16 cellular contexts compared by ENCODE assay signal in the genomic region with DNA sequence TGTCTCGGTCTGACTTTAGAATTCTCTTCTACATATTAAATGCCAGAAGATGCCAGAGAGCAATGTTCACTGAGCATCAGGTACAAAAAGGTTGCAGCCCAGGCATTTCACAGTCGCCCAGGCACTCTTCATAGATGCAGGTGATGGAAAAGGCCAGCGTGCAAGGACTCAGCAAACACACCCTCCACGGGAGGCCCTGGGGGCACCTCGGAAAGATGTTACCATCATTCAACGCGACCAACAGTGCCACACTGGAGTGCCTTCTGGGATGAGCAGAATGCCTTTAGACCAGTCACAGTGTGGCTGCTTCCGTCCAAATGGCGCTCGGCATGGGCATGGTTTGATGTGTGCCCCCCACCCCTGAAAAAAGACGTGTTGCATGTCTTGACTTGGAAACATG. TPM values are rescaled to one million over a fixed set of nuclear protein-coding genes. Genes with fewer than 3 reads are reported as not detected.
DNase-seq lines count a peak whose midpoint lies in the region; ATAC-seq, FAIRE-seq and TF ChIP-seq lines count a peak whose summit lies in the region.
"Had no signal": no experiment of that assay in that cellular context is flagged by ENCODE, and none has a peak within 500 bp of the region (broad histone marks: within the 10 kb centered on the region; RNA-seq: fewer than 3 reads in every experiment).

No MANE protein-coding gene starts in this region.

- H3K4me3 ChIP-seq in SK-N-SH (ENCODE audit: low read depth in 2 of 2, low read length in 1 of 2): no peak overlapping the region
- H3K4me3 ChIP-seq in astrocyte (ENCODE audit: insufficient read depth, low read depth, low read length): no peak overlapping the region
- no peak overlapping the region for H3K4me3 ChIP-seq in foreskin fibroblast (ENCODE audit: low read depth in 1 of 2, low read length in 2 of 2)

- H3K9me3 Mint-ChIP-seq in astrocyte (ENCODE audit: unreplicated experiment) (no peaks in the 10 kb centered on the region), osteocyte (ENCODE audit: unreplicated experiment) (no peaks in the 10 kb centered on the region)
- H3K9me3 Mint-ChIP-seq: CD8-positive, alpha-beta T cell; H9 had no signal

- H3K4me3 Mint-ChIP-seq in astrocyte (ENCODE audit: unreplicated experiment): no peak overlapping the region
- no peak overlapping the region for H3K4me3 Mint-ChIP-seq in osteocyte (ENCODE audit: unreplicated experiment)
- H3K4me3 Mint-ChIP-seq: CD14-positive monocyte; CD8-positive, alpha-beta T cell; H9 had no signal

- H3K4me1 ChIP-seq in SK-N-SH (ENCODE audit: control insufficient read depth in 1 of 2, insufficient read depth in 2 of 2, low read depth in 1 of 2, low read length in 1 of 2) (peaks cover 52 to 62% of the 10 kb centered on the region in 2 experiments), astrocyte (ENCODE audit: insufficient read depth, low read length) (peaks cover 51% of the 10 kb centered on the region)

- FAIRE-seq in astrocyte (lab: Jason Lieb, UNC): no peak
- FAIRE-seq: GM19239 had no signal

- POLR2A ChIA-PET in SK-N-SH (lab: Yijun Ruan, JAX): no interaction called here

- H3K27me3 Mint-ChIP-seq in astrocyte (ENCODE audit: low read depth, unreplicated experiment): no peaks in the 10 kb centered on the region
- H3K27me3 Mint-ChIP-seq in osteocyte (ENCODE audit: unreplicated experiment): no peaks in the 10 kb centered on the region

- no peak for TF ChIP-seq EP300 in SK-N-SH (IDR thresholded peaks at IDR 0.05; ENCODE audit: borderline replicate concordance in 1 of 2, low read depth in 1 of 2, low read length in 1 of 2)

- no peak for TF ChIP-seq RAD21 in SK-N-SH (IDR thresholded peaks at IDR 0.05; ENCODE audit: low read length)

- H3K9ac ChIP-seq in SK-N-SH (no peak overlapping the region), astrocyte (ENCODE audit: low read length) (no peak overlapping the region)

- peaks cover 0 to 6% of the 10 kb centered on the region in 2 experiments for H3K36me3 ChIP-seq in SK-N-SH (replicated peaks in 1 of 2; ENCODE audit: control insufficient read depth in 1 of 2, insufficient read depth in 2 of 2, low read length in 1 of 2)
- H3K36me3 ChIP-seq in astrocyte (ENCODE audit: insufficient read depth, low read length): no peaks in the 10 kb centered on the region

- no peaks in the 10 kb centered on the region for H3K9me2 ChIP-seq in SK-N-SH

- DNase-seq in SK-N-SH (no peak), astrocyte (ENCODE audit: low read depth) (no peak), osteocyte (ENCODE audit: extremely low spot score, unreplicated experiment) (peak; percentile 71), D341Med (ENCODE audit: low spot score) (no peak), kidney tubule cell (ENCODE audit: low spot score) (no peak), foreskin fibroblast (no peak)
- DNase-seq: COR-L47, DND-41, GDM1, GOT3, H9 had no signal

- no peaks in the 10 kb centered on the region for H3K27me3 ChIP-seq in SK-N-SH (ENCODE audit: insufficient read depth)
- H3K27me3 ChIP-seq in astrocyte (ENCODE audit: insufficient read depth, low read length): no peaks in the 10 kb centered on the region

- H3K79me2 ChIP-seq in SK-N-SH (ENCODE audit: insufficient read depth): peaks cover 80% of the 10 kb centered on the region
- H3K79me2 ChIP-seq in astrocyte (ENCODE audit: insufficient read depth, low read length): peaks cover 53% of the 10 kb centered on the region

- TF ChIP-seq CTCF in SK-N-SH (IDR thresholded peaks at IDR 0.05) (no peak), astrocyte (IDR thresholded peaks at IDR 0.05; ENCODE audit: insufficient read depth, low read depth, low read length) (no peak), osteocyte (IDR thresholded peaks at IDR 0.05) (no peak), foreskin fibroblast (IDR thresholded peaks at IDR 0.05; ENCODE audit: low read depth, low read length) (no peak)

- H3K36me3 Mint-ChIP-seq in astrocyte (ENCODE audit: low read depth, unreplicated experiment): peaks cover 3% of the 10 kb centered on the region
- H3K36me3 Mint-ChIP-seq in osteocyte (ENCODE audit: unreplicated experiment): peaks cover 6% of the 10 kb centered on the region
- H3K36me3 Mint-ChIP-seq: CD14-positive monocyte; CD8-positive, alpha-beta T cell had no signal

- no peak for ATAC-seq in SK-N-SH treated with all-trans-retinoic acid at 6 μM for 48 hours
- ATAC-seq: CD8-positive, alpha-beta T cell had no signal

- H3F3A ChIP-seq in SK-N-SH (replicated peaks; ENCODE audit: insufficient read depth): peaks cover 20% of the 10 kb centered on the region

- H3K9me3 ChIP-seq in SK-N-SH (no peaks in the 10 kb centered on the region), astrocyte (ENCODE audit: insufficient read depth, low read depth, low read length) (no peaks in the 10 kb centered on the region)

- H2AFZ ChIP-seq in SK-N-SH (ENCODE audit: low read depth) (no peak overlapping the region), astrocyte (ENCODE audit: low read depth, low read length) (no peak overlapping the region)

- CTCF ChIA-PET in SK-N-SH (lab: Yijun Ruan, JAX): no interaction called here

- H3K4me1 Mint-ChIP-seq in astrocyte (ENCODE audit: low read depth, unreplicated experiment) (peaks cover 61% of the 10 kb centered on the region), osteocyte (ENCODE audit: unreplicated experiment) (peaks cover 74% of the 10 kb centered on the region)

- peak overlapping the region; percentile 78 to 83; a peak in 3 of 4 replicates for H3K27ac ChIP-seq in SK-N-SH (ENCODE audit: low read depth in 2 of 2, low read length in 1 of 2)
- H3K27ac ChIP-seq in astrocyte (ENCODE audit: low read depth, low read length): no peak overlapping the region
- H3K27ac ChIP-seq: 22Rv1 had no signal

- H4K20me1 ChIP-seq in SK-N-SH (ENCODE audit: insufficient read depth) (no peaks in the 10 kb centered on the region), astrocyte (ENCODE audit: insufficient read depth, low read length) (no peaks in the 10 kb centered on the region)

- H3K27ac Mint-ChIP-seq in astrocyte (ENCODE audit: unreplicated experiment) (peak overlapping the region; percentile 37), osteocyte (ENCODE audit: unreplicated experiment) (no peak overlapping the region)
- H3K27ac Mint-ChIP-seq: CD14-positive monocyte; CD8-positive, alpha-beta T cell had no signal

- WGBS in SK-N-SH (ENCODE audit: low lambda C conversion rate): 94% methylated on average over 11 of the region's 11 CpGs

- H3K4me2 ChIP-seq in SK-N-SH (no peak overlapping the region), astrocyte (ENCODE audit: low read length) (no peak overlapping the region)

TF ChIP-seq in SK-N-SH, 30 proteins besides CTCF, POLR2A, EP300 and RAD21:
- no peak for TF ChIP-seq SIN3A (IDR thresholded peaks at IDR 0.05; ENCODE audit: borderline replicate concordance, low read depth, low read length)
- no peak for TF ChIP-seq RXRA (IDR thresholded peaks at IDR 0.05; ENCODE audit: borderline replicate concordance, low read depth)
TF ChIP-seq in SK-N-SH: peak in this region for 0.

TF ChIP-seq in SK-N-SH treated with all-trans-retinoic acid at 6 μM for 48 hours, 23 proteins besides CTCF, POLR2A, EP300 and RAD21 (continues in another document):
- TF ChIP-seq GLIS3 (CRISPR knock-in tag; IDR thresholded peaks at IDR 0.05) (no peak), TCF4 (CRISPR knock-in tag; IDR thresholded peaks at IDR 0.05; ENCODE audit: borderline replicate concordance) (no peak), PPARA (CRISPR knock-in tag; IDR thresholded peaks at IDR 0.05; ENCODE audit: borderline replicate concordance) (no peak), ZNF8 (CRISPR knock-in tag; IDR thresholded peaks at IDR 0.05) (no peak), ZFP30 (CRISPR knock-in tag; IDR thresholded peaks at IDR 0.05) (no peak), OSR1 (CRISPR knock-in tag; IDR thresholded peaks at IDR 0.05) (no peak)
- TF ChIP-seq, protein P1, sequence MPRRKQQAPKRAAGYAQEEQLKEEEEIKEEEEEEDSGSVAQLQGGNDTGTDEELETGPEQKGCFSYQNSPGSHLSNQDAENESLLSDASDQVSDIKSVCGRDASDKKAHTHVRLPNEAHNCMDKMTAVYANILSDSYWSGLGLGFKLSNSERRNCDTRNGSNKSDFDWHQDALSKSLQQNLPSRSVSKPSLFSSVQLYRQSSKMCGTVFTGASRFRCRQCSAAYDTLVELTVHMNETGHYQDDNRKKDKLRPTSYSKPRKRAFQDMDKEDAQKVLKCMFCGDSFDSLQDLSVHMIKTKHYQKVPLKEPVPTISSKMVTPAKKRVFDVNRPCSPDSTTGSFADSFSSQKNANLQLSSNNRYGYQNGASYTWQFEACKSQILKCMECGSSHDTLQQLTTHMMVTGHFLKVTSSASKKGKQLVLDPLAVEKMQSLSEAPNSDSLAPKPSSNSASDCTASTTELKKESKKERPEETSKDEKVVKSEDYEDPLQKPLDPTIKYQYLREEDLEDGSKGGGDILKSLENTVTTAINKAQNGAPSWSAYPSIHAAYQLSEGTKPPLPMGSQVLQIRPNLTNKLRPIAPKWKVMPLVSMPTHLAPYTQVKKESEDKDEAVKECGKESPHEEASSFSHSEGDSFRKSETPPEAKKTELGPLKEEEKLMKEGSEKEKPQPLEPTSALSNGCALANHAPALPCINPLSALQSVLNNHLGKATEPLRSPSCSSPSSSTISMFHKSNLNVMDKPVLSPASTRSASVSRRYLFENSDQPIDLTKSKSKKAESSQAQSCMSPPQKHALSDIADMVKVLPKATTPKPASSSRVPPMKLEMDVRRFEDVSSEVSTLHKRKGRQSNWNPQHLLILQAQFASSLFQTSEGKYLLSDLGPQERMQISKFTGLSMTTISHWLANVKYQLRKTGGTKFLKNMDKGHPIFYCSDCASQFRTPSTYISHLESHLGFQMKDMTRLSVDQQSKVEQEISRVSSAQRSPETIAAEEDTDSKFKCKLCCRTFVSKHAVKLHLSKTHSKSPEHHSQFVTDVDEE (CRISPR knock-in tag; IDR thresholded peaks at IDR 0.05): no peak
- TF ChIP-seq, protein P2, sequence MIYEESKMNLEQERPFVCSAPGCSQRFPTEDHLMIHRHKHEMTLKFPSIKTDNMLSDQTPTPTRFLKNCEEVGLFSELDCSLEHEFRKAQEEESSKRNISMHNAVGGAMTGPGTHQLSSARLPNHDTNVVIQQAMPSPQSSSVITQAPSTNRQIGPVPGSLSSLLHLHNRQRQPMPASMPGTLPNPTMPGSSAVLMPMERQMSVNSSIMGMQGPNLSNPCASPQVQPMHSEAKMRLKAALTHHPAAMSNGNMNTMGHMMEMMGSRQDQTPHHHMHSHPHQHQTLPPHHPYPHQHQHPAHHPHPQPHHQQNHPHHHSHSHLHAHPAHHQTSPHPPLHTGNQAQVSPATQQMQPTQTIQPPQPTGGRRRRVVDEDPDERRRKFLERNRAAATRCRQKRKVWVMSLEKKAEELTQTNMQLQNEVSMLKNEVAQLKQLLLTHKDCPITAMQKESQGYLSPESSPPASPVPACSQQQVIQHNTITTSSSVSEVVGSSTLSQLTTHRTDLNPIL (CRISPR knock-in tag; IDR thresholded peaks at IDR 0.05; ENCODE audit: low read depth): no peak

RNA-seq across cellular contexts. Expression of a gene that starts 4.5 kb away (rescaled TPM):
- polyA plus RNA-seq in SK-N-SH (2012; rRNA removed): 0.10 and 0.39 TPM in 2 replicates
- 0.46 and 0.81 TPM in 2 replicates for polyA plus RNA-seq in SK-N-SH (2012; cell fraction: cytosol; rRNA removed)
- polyA plus RNA-seq in SK-N-SH (2012; cell fraction: nucleus; rRNA removed): 0.95 and 1.4 TPM in 2 replicates
- total RNA-seq in astrocyte (1.2 and 1.3 TPM in 2 replicates), osteocyte (2.5 and 3.6 TPM in 2 replicates)

RNA-seq across cellular contexts. Expression of a gene that starts 36.0 kb away (rescaled TPM):
- 59.5 and 60.3 TPM in 2 replicates for polyA plus RNA-seq in SK-N-SH (2012; rRNA removed)
- polyA plus RNA-seq in SK-N-SH (2012; cell fraction: cytosol; rRNA removed): 51.5 and 62.1 TPM in 2 replicates
- 47.9 and 50.9 TPM in 2 replicates for polyA plus RNA-seq in SK-N-SH (2012; cell fraction: nucleus; rRNA removed)
- total RNA-seq in astrocyte (33.5 and 38.8 TPM in 2 replicates), osteocyte (89.9 and 102 TPM in 2 replicates)
